ENCODE assay signal across 27 cellular contexts in the genomic region with DNA sequence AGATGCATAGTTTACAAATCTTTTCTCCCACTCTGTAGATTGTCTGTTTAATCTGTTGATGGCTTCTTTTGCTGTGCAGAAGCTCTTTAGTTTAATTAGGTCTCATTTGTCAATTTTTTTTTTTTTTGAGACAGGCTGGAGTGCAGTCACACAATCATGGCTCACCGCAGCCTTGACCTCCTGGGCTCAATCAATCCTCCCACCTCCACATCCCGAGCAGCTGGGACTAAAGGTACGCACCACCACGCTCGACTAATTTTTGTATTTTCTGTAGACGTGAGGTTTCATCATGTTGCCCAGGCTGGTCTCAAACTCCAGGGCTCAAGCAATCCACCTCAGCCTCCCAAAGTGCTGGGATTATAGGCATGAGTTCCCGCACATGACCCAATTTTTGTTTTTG.
"Had no signal": no experiment of that assay in that cellular context is flagged by ENCODE, and none has a peak within 500 bp of the region (broad histone marks: within the 10 kb centered on the region; RNA-seq: fewer than 3 reads in every experiment).

No MANE protein-coding gene starts in this region.

- ATAC-seq: stimulated activated effector memory CD8-positive, alpha-beta T cell treated with anti-CD3 and anti-CD28 coated beads, Interleukin-12 subunit alpha, Interleukin-12 subunit beta, amount 100 ng/mL, for 72 hours; stimulated activated memory B cell treated with anti-CD40 and anti-IgM and Interleukin-4, amounts not matched to agents 10 μg/mL and 1 μg/mL and 100 μg/mL, for 72 hours; stimulated activated naive B cell treated with anti-CD40 and anti-IgM and Interleukin-4, amounts not matched to agents 10 μg/mL and 1 μg/mL and 100 μg/mL, for 72 hours; stimulated activated naive CD8-positive, alpha-beta T cell treated with anti-CD3 and anti-CD28 coated beads, Interleukin-15, amount 100 ng/mL, for 72 hours; stimulated activated naive CD8-positive, alpha-beta T cell treated with anti-CD3 and anti-CD28 coated beads, Interleukin-15, Interleukin-2, amounts not matched to agents 100 U/mL and 50 U/mL, for 24 hours; upper lobe of right lung had no signal

- H3K4me3 ChIP-seq: stomach, suprapubic skin, testis, thoracic aorta, thyroid gland, tibial artery, tibial nerve, transverse colon, upper lobe of left lung, upper lobe of right lung, uterus, vagina had no signal

- H3K36me3 ChIP-seq: stomach, suprapubic skin, thoracic aorta, thyroid gland, tibial artery, tibial nerve, transverse colon, upper lobe of left lung, upper lobe of right lung, uterus, vagina had no signal

- FAIRE-seq: urothelium cell line had no signal

- H3K27me3 ChIP-seq: stomach, suprapubic skin, testis, thyroid gland, tibial artery, tibial nerve, transverse colon, upper lobe of left lung, upper lobe of right lung, uterus, vagina had no signal

- DNase-seq: stimulated activated CD4-positive, alpha-beta T cell treated with anti-CD3 and anti-CD28 coated beads, Interleukin-2, amount 100 ng/mL, for 48 hours; stimulated activated CD4-positive, alpha-beta T cell treated with anti-CD3 and anti-CD28 coated beads, Interleukin-4, amount 100 ng/mL, for 1 hour; stimulated activated CD4-positive, alpha-beta T cell treated with anti-CD3 and anti-CD28 coated beads, Interleukin-4, amount 100 ng/mL, for 24 hours; stimulated activated CD4-positive, alpha-beta T cell treated with anti-CD3 and anti-CD28 coated beads, Interleukin-4, amount 100 ng/mL, for 4 hours; stimulated activated CD8-positive, alpha-beta memory T cell treated with anti-CD3 and anti-CD28 coated beads, Interleukin-4, amount 100 ng/mL, for 48 hours; stimulated activated naive B cell treated with anti-CD40 and anti-IgM and Interleukin-4, amounts not matched to agents 10 μg/mL and 1 μg/mL and 100 μg/mL, for 72 hours; stimulated activated naive CD4-positive, alpha-beta T cell; stimulated activated naive CD4-positive, alpha-beta T cell treated with Interleukin-2 at 50 U/mL for 16 hours; stimulated activated naive CD8-positive, alpha-beta T cell treated with anti-CD3 and anti-CD28 coated beads, Interleukin-15, amount 100 ng/mL, for 72 hours; stimulated activated naive CD8-positive, alpha-beta T cell treated with anti-CD3 and anti-CD28 coated beads, Interleukin-15, Interleukin-2, amounts not matched to agents 100 U/mL and 50 U/mL, for 24 hours; stomach; substantia nigra; testis; thyroid gland; tibial artery; transverse colon; trophoblast cell; upper lobe of left lung; upper lobe of right lung; uterus had no signal
